In genomic region chr15:78974272-78974918, GRCh38 we compare ENCODE assay signal across 1 cellular context.
TF ChIP-seq lines count a peak whose summit lies in the region.

No MANE protein-coding gene starts in this region.

TF ChIP-seq in HEK293, 187 proteins besides CTCF, POLR2A, EP300 and RAD21 (continued from another document):
- no peak for TF ChIP-seq TSHZ1 (tag by site-specific recombination; IDR thresholded peaks at IDR 0.05; ENCODE audit: borderline replicate concordance)
